ENCODE assay signal across 8 cellular contexts in the genomic region with DNA sequence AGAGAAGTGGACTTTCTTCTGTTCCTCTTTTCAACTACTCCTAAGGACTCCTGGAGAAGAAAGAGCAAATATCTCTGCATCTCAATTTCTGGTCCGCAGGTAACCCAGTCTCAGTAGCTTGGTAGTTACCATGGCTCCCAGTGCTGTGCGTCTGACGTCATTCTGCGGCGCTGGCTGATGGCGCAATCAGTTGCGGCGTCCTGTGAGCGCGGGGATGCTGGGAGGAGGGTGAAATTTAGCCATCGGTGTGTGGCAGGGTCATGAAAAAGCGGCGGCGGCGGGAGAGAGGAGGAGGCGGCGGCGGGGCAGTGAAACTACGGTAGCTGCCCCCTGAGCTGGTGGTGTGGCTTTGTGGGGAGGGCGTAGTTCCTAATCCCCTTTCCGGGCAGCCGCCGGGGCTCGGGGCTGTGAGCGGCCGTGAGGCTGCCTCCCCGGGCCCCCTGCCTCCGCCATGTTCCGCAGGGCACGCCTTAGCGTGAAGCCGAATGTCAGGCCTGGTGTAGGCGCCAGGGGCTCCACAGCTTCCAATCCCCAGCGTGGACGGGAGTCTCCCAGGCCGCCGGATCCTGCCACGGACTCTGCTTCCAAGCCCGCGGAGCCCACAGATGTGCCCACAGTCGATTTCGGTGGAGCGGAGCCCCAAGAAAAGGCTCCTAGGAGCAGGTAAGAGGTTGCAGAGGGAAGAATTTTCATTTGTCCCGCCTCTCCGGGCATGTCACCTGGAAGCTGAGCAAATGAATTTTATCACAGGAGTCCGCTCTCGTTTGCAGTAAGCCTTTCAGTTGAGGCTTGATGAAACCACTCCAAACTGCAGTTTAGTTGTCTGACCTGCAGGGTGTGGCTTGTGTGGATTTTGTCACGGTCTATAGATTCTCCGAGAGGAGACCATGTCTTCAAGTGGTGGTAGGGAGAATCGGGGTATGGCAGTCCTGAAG. TPM values are rescaled to one million over a fixed set of nuclear protein-coding genes. Genes with fewer than 3 reads are reported as not detected.
DNase-seq lines count a peak whose midpoint lies in the region; ATAC-seq and TF ChIP-seq lines count a peak whose summit lies in the region.

A gene with protein sequence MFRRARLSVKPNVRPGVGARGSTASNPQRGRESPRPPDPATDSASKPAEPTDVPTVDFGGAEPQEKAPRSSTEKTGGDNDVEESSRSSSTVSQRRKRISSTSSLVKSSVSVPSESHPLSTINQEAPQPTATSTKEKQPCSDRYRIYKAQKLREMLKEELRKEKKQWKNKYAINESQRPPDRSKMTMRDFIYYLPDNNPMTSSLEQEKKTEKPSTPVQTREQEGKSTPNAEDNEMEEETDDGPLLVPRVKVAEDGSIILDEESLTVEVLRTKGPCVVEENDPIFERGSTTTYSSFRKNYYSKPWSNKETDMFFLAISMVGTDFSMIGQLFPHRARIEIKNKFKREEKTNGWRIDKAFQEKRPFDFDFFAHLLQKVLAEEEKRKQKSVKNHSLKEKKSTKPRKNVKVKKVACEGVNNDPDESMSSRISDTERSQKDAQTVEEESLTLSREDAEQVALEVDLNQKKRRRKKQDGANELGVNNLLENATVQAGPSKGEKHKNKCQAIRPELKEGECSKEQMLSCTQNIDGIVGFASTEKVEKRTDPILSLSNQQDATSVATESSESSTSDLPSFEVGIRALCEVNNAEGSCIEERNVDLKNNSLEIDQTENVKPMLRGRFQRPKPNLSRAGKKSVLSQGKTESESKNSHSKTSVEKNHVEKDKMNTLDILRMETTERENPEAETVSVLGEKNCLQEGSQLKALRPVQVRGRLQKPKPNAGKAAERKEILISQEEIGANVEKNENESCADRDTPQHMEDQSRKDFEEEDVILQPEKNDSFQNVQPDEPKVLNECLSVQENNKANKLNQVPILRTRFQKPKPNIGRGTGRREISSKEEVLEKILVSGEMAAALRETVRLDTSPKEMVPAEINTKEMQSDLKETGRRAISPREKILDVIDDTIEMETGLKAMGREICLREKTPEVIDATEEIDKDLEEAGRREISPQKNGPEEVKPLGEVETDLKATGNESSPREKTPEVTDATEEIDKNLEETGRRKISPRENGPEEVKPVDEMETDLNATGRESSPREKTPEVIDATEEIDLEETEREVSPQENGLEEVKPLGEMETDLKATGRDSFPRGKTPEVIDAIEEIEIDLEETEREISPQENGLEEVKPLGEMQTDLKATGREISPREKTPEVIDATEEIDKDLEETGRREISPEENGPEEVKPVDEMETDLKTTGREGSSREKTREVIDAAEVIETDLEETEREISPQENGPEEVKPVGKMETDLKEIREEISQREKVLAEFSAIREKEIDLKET (N-terminal part only) (plus strand): TSS at position 225 of the 935 bp plus-strand sequence. CDS start 227 bp downstream, at position 452.

- peaks cover 1 to 10% of the 10 kb centered on the region in 2 donors for H3K27me3 Mint-ChIP-seq in natural killer cell (ENCODE audit: low read depth in 2 of 2)

- H2AFZ ChIP-seq in Loucy (ENCODE audit: low read length): peak within 1 kb of the TSS; percentile 95

- no peaks in the 10 kb centered on the region for H3K9me3 Mint-ChIP-seq in natural killer cell

- no peaks in the 10 kb centered on the region for H3F3A ChIP-seq in Loucy (ENCODE audit: low read depth)

- H3K4me3 Mint-ChIP-seq in natural killer cell: peak within 1 kb of the TSS; percentile 99

- no peaks in the 10 kb centered on the region for H3K4me1 ChIP-seq in ES-I3 (ENCODE audit: insufficient read depth, low read length)
- H3K4me1 ChIP-seq in Loucy (ENCODE audit: insufficient read depth, low read length, poor library complexity, severe bottlenecking): peaks cover 39% of the 10 kb centered on the region

- H3K27me3 ChIP-seq in H7 (ENCODE audit: control insufficient read depth, insufficient read depth, low read length): 0 out of 2 replicates have a peak, but pooled peaks cover under 1% of the 10 kb centered on the region
- H3K27me3 ChIP-seq in Loucy (ENCODE audit: insufficient read depth, low read length, poor library complexity, severe bottlenecking): no peaks in the 10 kb centered on the region

- TF ChIP-seq CTCF in Loucy (conservative IDR thresholded peaks at IDR 0.05; ENCODE audit: low read length) (peak; percentile 59), natural killer cell (IDR thresholded peaks at IDR 0.05) (peak; percentile 57)

- H3K9me2 ChIP-seq in Loucy (replicated peaks; ENCODE audit: low read depth, low read length): no peaks in the 10 kb centered on the region

- H3K9me3 ChIP-seq in ES-I3 (ENCODE audit: control insufficient read depth, insufficient read depth, low read length) (no peaks in the 10 kb centered on the region; the same call in 1 of the 2 replicates), Loucy (ENCODE audit: insufficient read depth, low read depth, low read length) (no peaks in the 10 kb centered on the region)

- peaks cover 29% of the 10 kb centered on the region for H4K20me1 ChIP-seq in Loucy (ENCODE audit: insufficient read depth, low read length, poor library complexity, severe bottlenecking)

- ATAC-seq in natural killer cell: peak; percentile 85 to 91 (median 88)

- H3K4me2 ChIP-seq in Loucy (ENCODE audit: low read depth, low read length, poor library complexity, severe bottlenecking): peak within 1 kb of the TSS; percentile 98

- peaks cover 43% of the 10 kb centered on the region for H3K79me2 ChIP-seq in Loucy (ENCODE audit: insufficient read depth, low read length)

- H3K9ac ChIP-seq in ES-I3 (ENCODE audit: low read depth, low read length) (peak within 1 kb of the TSS; percentile 100), Loucy (ENCODE audit: low read depth, low read length, poor library complexity, severe bottlenecking) (peak within 1 kb of the TSS; percentile 84)

- peak within 1 kb of the TSS; percentile 97 to 99 for H3K27ac Mint-ChIP-seq in natural killer cell

- intact Hi-C loops in natural killer cell (cut with micrococcal nuclease): loop anchor here (1.0 kb wide), 1 partner anchor 132 kb away; a partner anchor contains a TSS

- H3K36me3 Mint-ChIP-seq in natural killer cell: no peaks in the 10 kb centered on the region

- H3K4me3 ChIP-seq in H7 (ENCODE audit: insufficient read depth, low read depth, low read length) (peak within 1 kb of the TSS; percentile 84), Loucy (ENCODE audit: low read length, poor library complexity, severe bottlenecking) (peak within 1 kb of the TSS; percentile 87)

- H3K36me3 ChIP-seq in ES-I3 (ENCODE audit: insufficient read depth, low read length): peaks cover 5% of the 10 kb centered on the region; the same call in 1 of the 2 replicates
- H3K36me3 ChIP-seq in H7 (replicated peaks; ENCODE audit: control insufficient read depth, insufficient read depth, low read length): peaks cover 8% of the 10 kb centered on the region
- H3K36me3 ChIP-seq in Loucy (ENCODE audit: insufficient read depth, low read length): peaks cover 23% of the 10 kb centered on the region; the same call in 1 of the 2 replicates

- DNase-seq in H7 (peak; percentile 92), fibroblast of peridontal ligament (ENCODE audit: extremely low read depth) (peak; percentile 94), natural killer cell (peak; percentile 99)
- peak; percentile 95 for DNase-seq in activated T-helper 9 cell treated with anti-CD3 and anti-CD28 coated beads, Interleukin-2, amount 50 U/mL, for 16 hours (ENCODE audit: low read depth)
- peak; percentile 95 for DNase-seq in stimulated activated naive CD4-positive, alpha-beta T cell treated with Interleukin-2 at 50 U/mL for 16 hours (lab: John Stamatoyannopoulos, UW)

- peak; percentile 78 for TF ChIP-seq POLR2A in Raji (IDR thresholded peaks at IDR 0.05; ENCODE audit: insufficient read depth, low read depth, low read length)

- H3K4me1 Mint-ChIP-seq in natural killer cell: peaks cover 22 to 26% of the 10 kb centered on the region in 2 donors

RNA-seq across cellular contexts. Expression of the gene that starts here (rescaled TPM):
- 10.7 and 19.4 TPM in 2 replicates for total RNA-seq in H7 (2014; rRNA removed; shearing (Covaris generic))
- 10 to 100 TPM; 45.1 to 46.2 (median 45.8) TPM for total RNA-seq in natural killer cell

Comparison
In these comparisons a context has a peak if more than half of its experiments do, and no peak if none do; other contexts are left out.
1. Peak in every context shown above with its lines: DNase-seq, ATAC-seq and H3K4me3 ChIP-seq.